19 cellular contexts compared by ENCODE assay signal in the genomic region with DNA sequence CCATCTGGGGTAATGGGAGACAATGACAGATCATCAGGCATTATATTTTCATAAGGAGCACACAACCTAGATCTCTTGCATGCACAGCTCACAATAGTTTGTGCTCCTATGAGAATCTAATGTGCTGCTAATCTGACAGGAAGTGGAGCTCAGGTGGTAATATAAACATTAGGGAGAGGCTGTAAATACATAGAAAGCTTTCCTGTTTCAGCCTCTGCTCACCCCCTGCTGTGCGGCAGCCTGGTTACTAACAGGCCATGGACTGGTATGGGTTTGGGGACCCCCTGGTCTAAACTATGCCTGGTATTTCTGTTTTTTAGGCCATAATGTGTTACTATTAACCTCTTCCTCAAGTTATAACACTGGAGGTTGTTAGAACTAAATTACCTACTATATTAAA.
DNase-seq lines count a peak whose midpoint lies in the region; ATAC-seq and TF ChIP-seq lines count a peak whose summit lies in the region.
"Had no signal": no experiment of that assay in that cellular context is flagged by ENCODE, and none has a peak within 500 bp of the region (broad histone marks: within the 10 kb centered on the region; RNA-seq: fewer than 3 reads in every experiment).

No MANE protein-coding gene starts in this region.

- peak; percentile 12 for DNase-seq in COR-L47 (lab: John Stamatoyannopoulos, UW)
- DNase-seq in Karpas-422 = no peak
- no peak for DNase-seq in mesenchymal stem cell
- DNase-seq in SW480 (ENCODE audit: low spot score) = no peak
- no peak for DNase-seq in prostate gland (ENCODE audit: low spot score)
- DNase-seq: ACHN; CD4-positive, CD25-positive, alpha-beta regulatory T cell; DND-41; GF-D8; H9; IMR-90; NCI-H1105 treated with DMSO at 0.1 percent for 48 hours; NCI-H187; Peyer's patch; T-helper 1 cell had no signal

- no peaks in the 10 kb centered on the region for H3K79me1 ChIP-seq in mesenchymal stem cell (replicated peaks; ENCODE audit: low read length, poor library complexity, severe bottlenecking)

- H2AFZ ChIP-seq in Karpas-422 (ENCODE audit: low read length) (peak overlapping the region; percentile 67), SU-DHL-6 (ENCODE audit: low read depth, low read length, severe bottlenecking) (peak overlapping the region; percentile 86), mesenchymal stem cell (ENCODE audit: low read depth, low read length) (no peak overlapping the region)

- H2BK15ac ChIP-seq in mesenchymal stem cell (ENCODE audit: low read depth, poor library complexity, severe bottlenecking) = no peak overlapping the region

- H3K4me1 ChIP-seq in Karpas-422 (ENCODE audit: low read length) (no peaks in the 10 kb centered on the region), mesenchymal stem cell (ENCODE audit: control insufficient read depth, insufficient read depth, low read depth, low read length) (no peaks in the 10 kb centered on the region), prostate gland (replicated peaks) (no peaks in the 10 kb centered on the region)
- H3K4me1 ChIP-seq: Peyer's patch had no signal

- no peak overlapping the region for H2AK5ac ChIP-seq in mesenchymal stem cell (ENCODE audit: low read length, severe bottlenecking)

- WGBS in mesenchymal stem cell = no CpG with 5 or more reads among the region's 1 CpG
- 89% methylated on average over 1 of the region's 1 CpG for WGBS in prostate gland

- no peak for TF ChIP-seq POLR2A in prostate gland (IDR thresholded peaks at IDR 0.05)

- H3K9ac ChIP-seq in Karpas-422 (ENCODE audit: low read length) = no peak overlapping the region
- H3K9ac ChIP-seq in SU-DHL-6 (ENCODE audit: low read length) = no peak overlapping the region
- no peak overlapping the region for H3K9ac ChIP-seq in mesenchymal stem cell (ENCODE audit: low read length)

- intact Hi-C loops in prostate gland (cut with DNase I) = no loop called here

- H4K8ac ChIP-seq in mesenchymal stem cell (ENCODE audit: low read length) = no peak overlapping the region

- ATAC-seq in HG03108 (IDR thresholded peaks at IDR 0.05; ENCODE audit: unreplicated experiment) = no peak
- ATAC-seq: Right ventricle myocardium inferior had no signal

- H3K36me3 ChIP-seq in Karpas-422 (ENCODE audit: insufficient read depth, low read length) (no peaks in the 10 kb centered on the region), SU-DHL-6 (ENCODE audit: low read length) (0 out of 2 replicates have a peak, but pooled peaks cover 3% of the 10 kb centered on the region), mesenchymal stem cell (ENCODE audit: control insufficient read depth in 1 of 2, insufficient read depth in 2 of 2, low read depth in 1 of 2, low read length in 2 of 2) (no peaks in the 10 kb centered on the region), prostate gland (no peaks in the 10 kb centered on the region)
- H3K36me3 ChIP-seq: Peyer's patch had no signal

- no peaks in the 10 kb centered on the region for H3F3A ChIP-seq in SU-DHL-6 (ENCODE audit: insufficient read depth)

- H2BK120ac ChIP-seq in mesenchymal stem cell (ENCODE audit: low read depth, low read length) = no peak overlapping the region

- TF ChIP-seq CTCF in SU-DHL-6 (IDR thresholded peaks at IDR 0.05; ENCODE audit: insufficient read depth, low read length, poor library complexity, severe bottlenecking) = no peak
- TF ChIP-seq CTCF in prostate gland (IDR thresholded peaks at IDR 0.05) = no peak

- no peaks in the 10 kb centered on the region for H3K79me2 ChIP-seq in Karpas-422 (ENCODE audit: low read length)
- H3K79me2 ChIP-seq in SU-DHL-6 (ENCODE audit: insufficient read depth, low read length) = no peaks in the 10 kb centered on the region

- no peak overlapping the region for H3K27ac ChIP-seq in Karpas-422 (ENCODE audit: low read length)
- no peak overlapping the region for H3K27ac ChIP-seq in SU-DHL-6 (ENCODE audit: low read depth, low read length)
- H3K27ac ChIP-seq in mesenchymal stem cell (ENCODE audit: low read length, poor library complexity, severe bottlenecking) = peak overlapping the region; percentile 0
- no peak overlapping the region for H3K27ac ChIP-seq in prostate gland
- H3K27ac ChIP-seq: Peyer's patch, SK-N-MC had no signal

- H3K18ac ChIP-seq in mesenchymal stem cell (ENCODE audit: low read depth in 1 of 2, low read length in 2 of 2) = peak overlapping the region in 1 of 2 experiments; percentile 48

- no peaks in the 10 kb centered on the region for H4K20me1 ChIP-seq in Karpas-422 (ENCODE audit: insufficient read depth, low read depth, low read length)
- no peaks in the 10 kb centered on the region for H4K20me1 ChIP-seq in SU-DHL-6 (ENCODE audit: low read depth, low read length)

- H3K4ac ChIP-seq in mesenchymal stem cell (ENCODE audit: low read depth in 1 of 2, low read length in 2 of 2) = no peak overlapping the region

- H3K9me3 ChIP-seq in Karpas-422 (ENCODE audit: low read length) (peaks cover 25% of the 10 kb centered on the region), SU-DHL-6 (ENCODE audit: insufficient read depth, low read length) (peaks cover 8% of the 10 kb centered on the region; the same call in 1 of the 2 replicates), mesenchymal stem cell (ENCODE audit: control insufficient read depth, low read length) (peaks cover 3% of the 10 kb centered on the region), prostate gland (no peaks in the 10 kb centered on the region)
- H3K9me3 ChIP-seq: Peyer's patch had no signal

- H3K4me2 ChIP-seq in Karpas-422 (ENCODE audit: low read depth, low read length, poor library complexity, severe bottlenecking) (no peak overlapping the region), SU-DHL-6 (ENCODE audit: low read depth, low read length, poor library complexity, severe bottlenecking) (no peak overlapping the region), mesenchymal stem cell (ENCODE audit: low read length, poor library complexity, severe bottlenecking) (no peak overlapping the region)

- H2BK5ac ChIP-seq in mesenchymal stem cell (ENCODE audit: low read depth, low read length, poor library complexity, severe bottlenecking) = no peak overlapping the region

- H3K4me3 ChIP-seq in Karpas-422 (ENCODE audit: low read length) (no peak overlapping the region), SU-DHL-6 (ENCODE audit: insufficient read depth, low read length, poor library complexity, severe bottlenecking) (no peak overlapping the region), mesenchymal stem cell (ENCODE audit: insufficient read depth in 1 of 2, low read depth in 1 of 2, low read length in 2 of 2) (no peak overlapping the region), prostate gland (no peak overlapping the region)
- H3K4me3 ChIP-seq: Peyer's patch, SK-N-MC had no signal

- H3K9me2 ChIP-seq in Karpas-422 (replicated peaks; ENCODE audit: insufficient read depth, low read length) (no peaks in the 10 kb centered on the region), SU-DHL-6 (replicated peaks; ENCODE audit: insufficient read depth, low read length) (no peaks in the 10 kb centered on the region)

- H3K27me3 ChIP-seq in Karpas-422 (ENCODE audit: low read length) (no peaks in the 10 kb centered on the region), SU-DHL-6 (ENCODE audit: low read length) (no peaks in the 10 kb centered on the region), mesenchymal stem cell (ENCODE audit: control insufficient read depth in 1 of 2, insufficient read depth in 1 of 2, low read length in 2 of 2) (no peaks in the 10 kb centered on the region), prostate gland (replicated peaks; ENCODE audit: insufficient read depth) (no peaks in the 10 kb centered on the region)
- H3K27me3 ChIP-seq: Peyer's patch had no signal

- no peak overlapping the region for H3K14ac ChIP-seq in mesenchymal stem cell (ENCODE audit: low read length in 2 of 2)

- no peak overlapping the region for H2BK12ac ChIP-seq in mesenchymal stem cell (ENCODE audit: low read length in 2 of 2)

- no peak overlapping the region for H3K23ac ChIP-seq in mesenchymal stem cell (ENCODE audit: low read length in 2 of 2)

- no peak overlapping the region for H4K91ac ChIP-seq in mesenchymal stem cell (ENCODE audit: low read length)
